Comparison of ENCODE assay signal across 8 cellular contexts in the genomic region with DNA sequence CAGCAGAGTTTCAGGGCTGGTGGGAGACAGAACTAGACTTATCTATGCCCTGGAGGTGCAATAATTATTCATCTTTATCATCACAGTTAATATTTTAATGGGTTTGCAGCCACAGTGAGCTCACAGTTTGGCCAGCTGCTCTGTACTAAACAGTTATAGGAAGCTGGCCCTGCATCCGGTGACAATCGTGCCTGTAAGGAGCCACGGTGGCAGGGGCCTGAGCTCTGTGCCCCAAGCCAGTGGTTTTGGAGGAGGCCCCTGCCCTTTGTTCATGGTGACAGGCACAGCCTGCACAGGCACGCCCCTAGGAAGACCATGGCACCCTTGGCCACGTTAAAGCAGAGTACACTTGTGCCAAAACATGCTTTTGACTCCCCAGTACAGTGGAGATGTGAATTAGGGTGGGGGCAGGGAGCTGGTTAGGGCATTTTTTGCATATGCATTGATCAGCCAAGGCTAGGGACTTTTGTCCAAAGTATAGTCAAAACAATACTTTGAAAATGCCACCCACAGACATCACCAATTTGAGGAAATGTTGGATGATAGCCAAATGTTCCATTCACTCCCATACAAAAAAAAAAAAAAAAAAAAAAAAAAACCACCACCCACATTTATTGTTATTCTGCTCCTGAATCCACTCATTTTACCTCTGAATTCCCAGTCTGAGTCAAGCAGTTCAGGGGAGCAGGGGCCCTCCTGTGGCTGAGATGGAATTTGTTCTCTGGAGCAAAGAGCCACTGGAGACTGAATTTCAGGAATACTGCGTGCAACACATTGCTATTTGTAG. TPM values are rescaled to one million over a fixed set of nuclear protein-coding genes. Genes with fewer than 3 reads are reported as not detected.
A peak's percentile ranks its signal among the peaks of the same experiment; 100 is the strongest.
DNase-seq lines count a peak whose midpoint lies in the region; ATAC-seq and TF ChIP-seq lines count a peak whose summit lies in the region.

No MANE protein-coding gene starts in this region.

- DNase-seq in cerebellum (ENCODE audit: low spot score): peak; percentile 45
- peak; percentile 50 for DNase-seq in medulla oblongata (ENCODE audit: extremely low spot score)
- DNase-seq in suprapubic skin (ENCODE audit: low spot score in 2 of 2): no peak

- ATAC-seq in GM21717 (IDR thresholded peaks at IDR 0.05; ENCODE audit: unreplicated experiment) (peak; percentile 11), GM21515 (IDR thresholded peaks at IDR 0.05; ENCODE audit: unreplicated experiment) (no peak), GM19455 (IDR thresholded peaks at IDR 0.05; ENCODE audit: unreplicated experiment) (no peak)

- peaks cover 46% of the 10 kb centered on the region for H3F3A ChIP-seq in DOHH2 (ENCODE audit: control insufficient read depth, insufficient read depth)
- no peaks in the 10 kb centered on the region for H3F3A ChIP-seq in OCI-LY1 (ENCODE audit: insufficient read depth, low read length)

- TF ChIP-seq EP300 in suprapubic skin (IDR thresholded peaks at IDR 0.05): no peak

- H2AFZ ChIP-seq in OCI-LY1 (ENCODE audit: low read length): no peak overlapping the region

- no peaks in the 10 kb centered on the region for H3K9me2 ChIP-seq in DOHH2 (replicated peaks; ENCODE audit: control insufficient read depth, low read length)
- no peaks in the 10 kb centered on the region for H3K9me2 ChIP-seq in OCI-LY1 (ENCODE audit: low read depth, low read length)

- H3K79me2 ChIP-seq in DOHH2 (ENCODE audit: control insufficient read depth, low read length) (peaks cover 51% of the 10 kb centered on the region), OCI-LY1 (ENCODE audit: insufficient read depth, low read length) (peaks cover 28% of the 10 kb centered on the region)

- no peaks in the 10 kb centered on the region for H4K20me1 ChIP-seq in DOHH2 (ENCODE audit: control insufficient read depth, insufficient read depth, low read depth, low read length)
- H4K20me1 ChIP-seq in OCI-LY1 (ENCODE audit: insufficient read depth, low read length): no peaks in the 10 kb centered on the region

- H3K4me1 ChIP-seq in DOHH2 (ENCODE audit: control insufficient read depth, low read length) (peaks cover 80% of the 10 kb centered on the region), OCI-LY1 (ENCODE audit: insufficient read depth, low read length, severe bottlenecking) (peaks cover 55% of the 10 kb centered on the region), suprapubic skin (peaks cover 13% of the 10 kb centered on the region)

- H3K9ac ChIP-seq in OCI-LY1 (ENCODE audit: low read length): peak overlapping the region; percentile 99

- H3K4me3 ChIP-seq in DOHH2 (ENCODE audit: low read length) (peak overlapping the region; percentile 95), OCI-LY1 (ENCODE audit: low read depth, low read length, poor library complexity, severe bottlenecking) (peak overlapping the region; percentile 95), suprapubic skin (no peak overlapping the region)

- peak overlapping the region; percentile 82 for H3K4me2 ChIP-seq in DOHH2 (ENCODE audit: low read length)
- peak overlapping the region; percentile 79 for H3K4me2 ChIP-seq in OCI-LY1 (ENCODE audit: low read length)

- TF ChIP-seq CTCF in DOHH2 (IDR thresholded peaks at IDR 0.05; ENCODE audit: low read depth, low read length, poor library complexity, severe bottlenecking) (no peak), OCI-LY1 (IDR thresholded peaks at IDR 0.05; ENCODE audit: low read length) (no peak), suprapubic skin (IDR thresholded peaks at IDR 0.05) (peak in 1 of 2 donors; percentile 34)

- peaks cover 10% of the 10 kb centered on the region; the same call in 1 of the 2 replicates for H3K9me3 ChIP-seq in DOHH2 (ENCODE audit: control insufficient read depth, insufficient read depth, low read length)
- H3K9me3 ChIP-seq in OCI-LY1 (ENCODE audit: low read length): no peaks in the 10 kb centered on the region
- H3K9me3 ChIP-seq in suprapubic skin: no peaks in the 10 kb centered on the region

- no peaks in the 10 kb centered on the region for H3K27me3 ChIP-seq in DOHH2 (ENCODE audit: control insufficient read depth, low read length)
- no peaks in the 10 kb centered on the region for H3K27me3 ChIP-seq in OCI-LY1 (ENCODE audit: insufficient read depth, low read length)
- H3K27me3 ChIP-seq in suprapubic skin: no peaks in the 10 kb centered on the region

- H3K27ac ChIP-seq in DOHH2 (ENCODE audit: low read depth, low read length): peak overlapping the region; percentile 95
- peak overlapping the region; percentile 99 for H3K27ac ChIP-seq in OCI-LY1 (ENCODE audit: low read depth, low read length, poor library complexity, severe bottlenecking)
- no peak overlapping the region for H3K27ac ChIP-seq in suprapubic skin

- 27% methylated on average over 6 of the region's 6 CpGs for WGBS in suprapubic skin

- H3K36me3 ChIP-seq in DOHH2 (ENCODE audit: control insufficient read depth, low read length): peaks cover 28% of the 10 kb centered on the region
- peaks cover 11% of the 10 kb centered on the region; the same call in 1 of the 2 replicates for H3K36me3 ChIP-seq in OCI-LY1 (ENCODE audit: insufficient read depth, low read length)
- no peaks in the 10 kb centered on the region for H3K36me3 ChIP-seq in suprapubic skin

- no peak for TF ChIP-seq POLR2A in suprapubic skin (IDR thresholded peaks at IDR 0.05)

RNA-seq across cellular contexts. Expression of gene RFTN1, which starts 3.4 kb away (rescaled TPM):
- 26.6 TPM for total RNA-seq in cerebellum
- total RNA-seq in suprapubic skin: 10 to 100 TPM; 10.3 to 26.9 (median 22.3) TPM

Comparison
In these comparisons a context has a peak if more than half of its experiments do, and no peak if none do; other contexts are left out.
1. DNase-seq: peak in cerebellum (single experiment) and medulla oblongata (single experiment); none in suprapubic skin (0 of 2).